1 cellular context compared by ENCODE assay signal in genomic region chr17:43363926-43364285, GRCh38.
TF ChIP-seq lines count a peak whose summit lies in the region.

No MANE protein-coding gene starts in this region.

TF ChIP-seq in HepG2, 621 proteins besides CTCF, POLR2A, EP300 and RAD21:
- 0 out of 4 replicates have a peak, but pooled peaks of 1 of the 2 experiments have one; percentile 59 for TF ChIP-seq KLF16 (CRISPR knock-in tag; IDR thresholded peaks at IDR 0.05)
- no peak for TF ChIP-seq ZNF44 (CRISPR knock-in tag; IDR thresholded peaks at IDR 0.05)
- no peak for TF ChIP-seq POLR2G (IDR thresholded peaks at IDR 0.05; ENCODE audit: low read depth, low read length)
- TF ChIP-seq MEIS1 (CRISPR knock-in tag; IDR thresholded peaks at IDR 0.05; ENCODE audit: borderline replicate concordance): peak; percentile 58; the same call in 1 of the 2 replicates
- TF ChIP-seq ZNF292 (CRISPR knock-in tag; IDR thresholded peaks at IDR 0.05; ENCODE audit: borderline replicate concordance, low read depth): no peak
- no peak for TF ChIP-seq ATM (IDR thresholded peaks at IDR 0.05; ENCODE audit: borderline replicate concordance)
- no peak for TF ChIP-seq HMG20A (CRISPR knock-in tag; IDR thresholded peaks at IDR 0.05; ENCODE audit: borderline replicate concordance)
- no peak for TF ChIP-seq NFIB (CRISPR knock-in tag; IDR thresholded peaks at IDR 0.05; ENCODE audit: borderline replicate concordance)
- TF ChIP-seq ZNF510 (CRISPR knock-in tag; IDR thresholded peaks at IDR 0.05; ENCODE audit: low read depth): no peak
- TF ChIP-seq NONO (IDR thresholded peaks at IDR 0.05): no peak
- no peak for TF ChIP-seq NONO (CRISPR knock-in tag; conservative IDR thresholded peaks at IDR 0.05)
- peak; percentile 79 for TF ChIP-seq ZBTB38 (CRISPR knock-in tag; IDR thresholded peaks at IDR 0.05)
- TF ChIP-seq ZNF20 (CRISPR knock-in tag; IDR thresholded peaks at IDR 0.05): no peak
- no peak for TF ChIP-seq ZNF501 (CRISPR knock-in tag; IDR thresholded peaks at IDR 0.05)
- no peak for TF ChIP-seq CHD4 (IDR thresholded peaks at IDR 0.05; ENCODE audit: borderline replicate concordance, low read length)
- no peak for TF ChIP-seq CENPT (CRISPR knock-in tag; IDR thresholded peaks at IDR 0.05; ENCODE audit: low read depth)
- no peak for TF ChIP-seq MATR3 (CRISPR knock-in tag; IDR thresholded peaks at IDR 0.05)
- TF ChIP-seq ZNF10 (CRISPR knock-in tag; IDR thresholded peaks at IDR 0.05; ENCODE audit: borderline replicate concordance, low read depth): no peak
- TF ChIP-seq ZNF614 (CRISPR knock-in tag; IDR thresholded peaks at IDR 0.05; ENCODE audit: borderline replicate concordance): 0 out of 2 replicates have a peak, but pooled peaks have one; percentile 18
- TF ChIP-seq PLSCR1 (CRISPR knock-in tag; IDR thresholded peaks at IDR 0.05; ENCODE audit: borderline replicate concordance): no peak
- TF ChIP-seq AFF4 (CRISPR knock-in tag; IDR thresholded peaks at IDR 0.05): no peak
